ENCODE assay signal across 8 cellular contexts in genomic region chr6:52419809-52420667, GRCh38. TPM values are rescaled to one million over a fixed set of nuclear protein-coding genes. Genes with fewer than 3 reads are reported as not detected.
DNase-seq lines count a peak whose midpoint lies in the region; ATAC-seq and TF ChIP-seq lines count a peak whose summit lies in the region.

A gene with protein sequence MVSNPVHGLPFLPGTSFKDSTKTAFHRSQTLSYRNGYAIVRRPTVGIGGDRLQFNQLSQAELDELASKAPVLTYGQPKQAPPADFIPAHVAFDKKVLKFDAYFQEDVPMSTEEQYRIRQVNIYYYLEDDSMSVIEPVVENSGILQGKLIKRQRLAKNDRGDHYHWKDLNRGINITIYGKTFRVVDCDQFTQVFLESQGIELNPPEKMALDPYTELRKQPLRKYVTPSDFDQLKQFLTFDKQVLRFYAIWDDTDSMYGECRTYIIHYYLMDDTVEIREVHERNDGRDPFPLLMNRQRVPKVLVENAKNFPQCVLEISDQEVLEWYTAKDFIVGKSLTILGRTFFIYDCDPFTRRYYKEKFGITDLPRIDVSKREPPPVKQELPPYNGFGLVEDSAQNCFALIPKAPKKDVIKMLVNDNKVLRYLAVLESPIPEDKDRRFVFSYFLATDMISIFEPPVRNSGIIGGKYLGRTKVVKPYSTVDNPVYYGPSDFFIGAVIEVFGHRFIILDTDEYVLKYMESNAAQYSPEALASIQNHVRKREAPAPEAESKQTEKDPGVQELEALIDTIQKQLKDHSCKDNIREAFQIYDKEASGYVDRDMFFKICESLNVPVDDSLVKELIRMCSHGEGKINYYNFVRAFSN (plus strand): TSS chr6:52420342. CDS start chr6:52420411, 69 bp downstream.

- H3K4me1 ChIP-seq in GM23338 (ENCODE audit: insufficient read depth): no peaks in the 10 kb centered on the region; the same call in 1 of the 2 replicates

- H4K20me1 ChIP-seq in GM23338 (replicated peaks; ENCODE audit: insufficient read depth): no peaks in the 10 kb centered on the region

- TF ChIP-seq CTCF in GM23338 (conservative IDR thresholded peaks at IDR 0.05; ENCODE audit: low read depth in 2 of 2) (no peak), natural killer cell (IDR thresholded peaks at IDR 0.05) (no peak)

- H3K36me3 Mint-ChIP-seq in GM23338 (ENCODE audit: low read depth): no peaks in the 10 kb centered on the region
- H3K36me3 Mint-ChIP-seq in activated T-helper 17 cell treated with anti-CD3 and anti-CD28 coated beads, Interleukin-2, amount 50 U/mL, for 72 hours (ENCODE audit: low read depth): no peaks in the 10 kb centered on the region
- H3K36me3 Mint-ChIP-seq in natural killer cell: no peaks in the 10 kb centered on the region

- peak within 1 kb of the TSS; percentile 92 for H2AFZ ChIP-seq in GM23338

- H3K4me1 Mint-ChIP-seq in GM23338 (peaks cover 15% of the 10 kb centered on the region), natural killer cell (no peaks in the 10 kb centered on the region)
- peaks cover 10% of the 10 kb centered on the region for H3K4me1 Mint-ChIP-seq in activated T-helper 17 cell treated with anti-CD3 and anti-CD28 coated beads, Interleukin-2, amount 50 U/mL, for 72 hours

- DNase-seq in Daoy (ENCODE audit: low read depth) (peak; percentile 100), GM23338 (ENCODE audit: low spot score) (peak; percentile 98), LHCN-M2 (ENCODE audit: low read depth) (peak; percentile 98), RPMI7951 (ENCODE audit: low read depth) (peak; percentile 97), fibroblast of peridontal ligament (ENCODE audit: extremely low read depth) (peak; percentile 97), natural killer cell (peak; percentile 97)
- DNase-seq in stimulated activated naive CD4-positive, alpha-beta T cell treated with Interleukin-2 at 50 U/mL for 16 hours (lab: John Stamatoyannopoulos, UW): peak; percentile 97

- H3K27me3 ChIP-seq in GM23338 (ENCODE audit: insufficient read depth): no peaks in the 10 kb centered on the region

- H3K27ac ChIP-seq in GM23338 (ENCODE audit: low read depth): peak within 1 kb of the TSS; percentile 67

- ATAC-seq in GM23338 (peak; percentile 87), natural killer cell (peak; percentile 91 to 98 (median 93))
- ATAC-seq in activated T-helper 17 cell treated with anti-CD3 and anti-CD28 coated beads, Interleukin-2, amount 50 U/mL, for 72 hours (replicated peaks): peak; percentile 95

- H3K27me3 Mint-ChIP-seq in GM23338 (ENCODE audit: insufficient read depth, low read depth, poor library complexity) (peaks cover 8% of the 10 kb centered on the region), natural killer cell (ENCODE audit: low read depth in 2 of 2) (peaks cover 0 to 7% of the 10 kb centered on the region in 2 donors)
- H3K27me3 Mint-ChIP-seq in activated T-helper 17 cell treated with anti-CD3 and anti-CD28 coated beads, Interleukin-2, amount 50 U/mL, for 72 hours: no peaks in the 10 kb centered on the region

- no peaks in the 10 kb centered on the region for H3K36me3 ChIP-seq in GM23338 (ENCODE audit: insufficient read depth)

- H3K27ac Mint-ChIP-seq in GM23338 (peak within 1 kb of the TSS; percentile 88), natural killer cell (no peak within 1 kb of the TSS)
- no peak within 1 kb of the TSS for H3K27ac Mint-ChIP-seq in activated T-helper 17 cell treated with anti-CD3 and anti-CD28 coated beads, Interleukin-2, amount 50 U/mL, for 72 hours

- intact Hi-C loops in natural killer cell (cut with micrococcal nuclease): loop anchor here (1.0 kb wide), 4 partner anchors 58 to 243 kb away; partner anchors contain the start of genes MCM3 and PAQR8

- no peak within 1 kb of the TSS for H3K4me3 Mint-ChIP-seq in GM23338
- no peak within 1 kb of the TSS for H3K4me3 Mint-ChIP-seq in activated T-helper 17 cell treated with anti-CD3 and anti-CD28 coated beads, Interleukin-2, amount 50 U/mL, for 72 hours
- H3K4me3 Mint-ChIP-seq in natural killer cell: no peak within 1 kb of the TSS

- H3K4me2 ChIP-seq in GM23338: peak within 1 kb of the TSS; percentile 86

- H3K79me2 ChIP-seq in GM23338 (replicated peaks; ENCODE audit: insufficient read depth): no peaks in the 10 kb centered on the region

- no peaks in the 10 kb centered on the region for H3K9me3 Mint-ChIP-seq in GM23338
- no peaks in the 10 kb centered on the region for H3K9me3 Mint-ChIP-seq in activated T-helper 17 cell treated with anti-CD3 and anti-CD28 coated beads, Interleukin-2, amount 50 U/mL, for 72 hours
- H3K9me3 Mint-ChIP-seq in natural killer cell: no peaks in the 10 kb centered on the region

- H3K4me3 ChIP-seq in GM23338: peak within 1 kb of the TSS; percentile 80

- H3K9me2 ChIP-seq in GM23338 (ENCODE audit: insufficient read depth): no peaks in the 10 kb centered on the region

- no peaks in the 10 kb centered on the region for H3F3A ChIP-seq in GM23338 (replicated peaks; ENCODE audit: low read depth)

TF ChIP-seq in GM23338, 12 proteins besides CTCF, POLR2A, EP300 and RAD21 (continues in another document):
- TF ChIP-seq NANOG (IDR thresholded peaks at IDR 0.05; ENCODE audit: borderline replicate concordance): no peak
- no peak for TF ChIP-seq JUNB (IDR thresholded peaks at IDR 0.05; ENCODE audit: unreplicated experiment)
- TF ChIP-seq CREB1 (CRISPR knock-in tag; IDR thresholded peaks at IDR 0.05; ENCODE audit: low read depth): no peak
- TF ChIP-seq POLR2AphosphoS5 (IDR thresholded peaks at IDR 0.05; ENCODE audit: low read depth): peak; percentile 97
- TF ChIP-seq, protein P1, sequence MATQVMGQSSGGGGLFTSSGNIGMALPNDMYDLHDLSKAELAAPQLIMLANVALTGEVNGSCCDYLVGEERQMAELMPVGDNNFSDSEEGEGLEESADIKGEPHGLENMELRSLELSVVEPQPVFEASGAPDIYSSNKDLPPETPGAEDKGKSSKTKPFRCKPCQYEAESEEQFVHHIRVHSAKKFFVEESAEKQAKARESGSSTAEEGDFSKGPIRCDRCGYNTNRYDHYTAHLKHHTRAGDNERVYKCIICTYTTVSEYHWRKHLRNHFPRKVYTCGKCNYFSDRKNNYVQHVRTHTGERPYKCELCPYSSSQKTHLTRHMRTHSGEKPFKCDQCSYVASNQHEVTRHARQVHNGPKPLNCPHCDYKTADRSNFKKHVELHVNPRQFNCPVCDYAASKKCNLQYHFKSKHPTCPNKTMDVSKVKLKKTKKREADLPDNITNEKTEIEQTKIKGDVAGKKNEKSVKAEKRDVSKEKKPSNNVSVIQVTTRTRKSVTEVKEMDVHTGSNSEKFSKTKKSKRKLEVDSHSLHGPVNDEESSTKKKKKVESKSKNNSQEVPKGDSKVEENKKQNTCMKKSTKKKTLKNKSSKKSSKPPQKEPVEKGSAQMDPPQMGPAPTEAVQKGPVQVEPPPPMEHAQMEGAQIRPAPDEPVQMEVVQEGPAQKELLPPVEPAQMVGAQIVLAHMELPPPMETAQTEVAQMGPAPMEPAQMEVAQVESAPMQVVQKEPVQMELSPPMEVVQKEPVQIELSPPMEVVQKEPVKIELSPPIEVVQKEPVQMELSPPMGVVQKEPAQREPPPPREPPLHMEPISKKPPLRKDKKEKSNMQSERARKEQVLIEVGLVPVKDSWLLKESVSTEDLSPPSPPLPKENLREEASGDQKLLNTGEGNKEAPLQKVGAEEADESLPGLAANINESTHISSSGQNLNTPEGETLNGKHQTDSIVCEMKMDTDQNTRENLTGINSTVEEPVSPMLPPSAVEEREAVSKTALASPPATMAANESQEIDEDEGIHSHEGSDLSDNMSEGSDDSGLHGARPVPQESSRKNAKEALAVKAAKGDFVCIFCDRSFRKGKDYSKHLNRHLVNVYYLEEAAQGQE (IDR thresholded peaks at IDR 0.05; ENCODE audit: unreplicated experiment): no peak

RNA-seq across cellular contexts. Expression of the gene that starts here (rescaled TPM):
- 16.2 and 20.4 TPM in 2 replicates for total RNA-seq in Daoy (2014; rRNA removed; shearing (Covaris generic))
- total RNA-seq in GM23338 (2014; rRNA removed; shearing (Covaris generic)): 23.8 and 24.3 TPM in 2 replicates
- polyA plus RNA-seq in GM23338 (2016; fragmentation: Nextera tagmentation; extraction: Ambion mirVana): 22.0 and 28.0 TPM in 2 replicates
- total RNA-seq in LHCN-M2 (2014; rRNA removed) (31.8 and 41.9 TPM in 2 replicates), natural killer cell (10 to 100 TPM; 10.7 to 20.9 (median 13.7) TPM)
- 15.5 TPM for polyA plus RNA-seq in LHCN-M2 (2012)
- 33.0 and 37.7 TPM in 2 replicates for total RNA-seq in RPMI7951 (2014; rRNA removed; shearing (Covaris generic))
- total RNA-seq in activated T-helper 17 cell treated with anti-CD3 and anti-CD28 coated beads, Interleukin-2, amount 50 U/mL, for 72 hours: 1 to 10 TPM; 3.1 to 3.7 TPM

Comparison
In these comparisons a context has a peak if more than half of its experiments do, and no peak if none do; other contexts are left out.
1. Peak in every context shown above with its lines: DNase-seq, ATAC-seq, H3K4me3 ChIP-seq and H3K27ac ChIP-seq.